ENCODE assay signal across 1 cellular context in genomic region chr16:86948046-86948445, GRCh38.
TF ChIP-seq lines count a peak whose summit lies in the region.

No MANE protein-coding gene starts in this region.

TF ChIP-seq in H1, 55 proteins besides CTCF, POLR2A, EP300 and RAD21 (continued from another document):
- TF ChIP-seq E2F6 (IDR thresholded peaks at IDR 0.05) (no peak), SP1 (IDR thresholded peaks at IDR 0.05; ENCODE audit: low read depth, low read length) (no peak), RFX5 (IDR thresholded peaks at IDR 0.05; ENCODE audit: borderline replicate concordance, low read depth, low read length) (no peak), POLR2AphosphoS5 (IDR thresholded peaks at IDR 0.05; ENCODE audit: low read depth, low read length) (no peak), CBX8 (IDR thresholded peaks at IDR 0.05; ENCODE audit: borderline replicate concordance, low read depth, low read length) (no peak), RNF2 (IDR thresholded peaks at IDR 0.05; ENCODE audit: borderline replicate concordance, low read depth, low read length, missing control alignments, poor library complexity, severe bottlenecking) (no peak), BCL11A (IDR thresholded peaks at IDR 0.05; ENCODE audit: low read depth in 2 of 2, low read length in 2 of 2) (no peak)
